ENCODE assay signal across 12 cellular contexts in the genomic region with DNA sequence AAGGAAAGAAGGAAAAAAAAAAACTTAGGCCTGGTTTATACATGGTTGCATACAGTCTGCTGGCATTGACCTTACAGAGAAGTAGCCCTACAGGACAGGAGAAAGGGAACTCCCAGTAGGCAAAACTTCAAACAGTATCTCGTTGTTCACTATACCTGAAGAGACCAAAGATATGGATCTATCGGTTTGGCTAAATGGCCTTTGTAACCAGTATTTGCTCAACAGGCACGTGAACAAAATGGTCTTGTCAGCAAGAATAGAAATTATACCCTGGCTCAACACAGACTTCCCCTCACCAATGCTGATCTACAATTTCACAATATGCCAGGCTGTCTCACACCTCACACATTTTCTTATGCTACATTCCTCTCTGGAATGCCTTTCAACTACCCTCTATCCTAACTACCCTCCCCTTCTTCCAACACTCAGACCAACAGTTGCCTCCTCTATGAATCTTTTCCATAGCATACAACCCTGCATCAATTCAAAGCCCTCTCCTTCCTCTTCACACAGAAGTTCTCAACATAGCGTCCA. TPM values are rescaled to one million over a fixed set of nuclear protein-coding genes. Genes with fewer than 3 reads are reported as not detected.
DNase-seq lines count a peak whose midpoint lies in the region; ATAC-seq and TF ChIP-seq lines count a peak whose summit lies in the region.
"Had no signal": no experiment of that assay in that cellular context is flagged by ENCODE, and none has a peak within 500 bp of the region (broad histone marks: within the 10 kb centered on the region; RNA-seq: fewer than 3 reads in every experiment).

No MANE protein-coding gene starts in this region.

- peaks cover 14% of the 10 kb centered on the region for H3K4me1 ChIP-seq in upper lobe of right lung

- no peaks in the 10 kb centered on the region for H3K36me3 Mint-ChIP-seq in T-helper 17 cell (ENCODE audit: low read depth)

- H3K36me3 ChIP-seq in upper lobe of right lung = no peaks in the 10 kb centered on the region

- no peak overlapping the region for H3K4me3 ChIP-seq in upper lobe of right lung
- H3K4me3 ChIP-seq: body of pancreas had no signal

- no peak overlapping the region for H3K4me3 Mint-ChIP-seq in T-helper 17 cell
- H3K4me3 Mint-ChIP-seq: activated CD4-positive, alpha-beta memory T cell treated with anti-CD3 and anti-CD28 coated beads for 36 hours had no signal

- no peak for TF ChIP-seq CTCF in upper lobe of right lung (IDR thresholded peaks at IDR 0.05)

- no peaks in the 10 kb centered on the region for H3K27me3 ChIP-seq in upper lobe of right lung
- H3K27me3 ChIP-seq: body of pancreas had no signal

- H3K27ac Mint-ChIP-seq in T-helper 17 cell = peak overlapping the region; percentile 59
- H3K27ac Mint-ChIP-seq: activated CD4-positive, alpha-beta memory T cell treated with anti-CD3 and anti-CD28 coated beads for 36 hours had no signal

- DNase-seq in SIG-M5 treated with dmso at 0.1 percent for 504 hours (lab: John Stamatoyannopoulos, UW; ENCODE audit: unreplicated experiment) = peak; percentile 13
- no peak for DNase-seq in SIG-M5 (lab: John Stamatoyannopoulos, UW)
- DNase-seq in T-helper 17 cell = no peak
- peak; percentile 17 for DNase-seq in iris pigment epithelial cell (ENCODE audit: low read depth)
- DNase-seq in renal cortical epithelial cell (ENCODE audit: low read depth) = peak; percentile 32
- DNase-seq in NCI-H1930 (lab: John Stamatoyannopoulos, UW) = no peak
- DNase-seq in upper lobe of right lung = no peak
- DNase-seq: activated CD4-positive, alpha-beta memory T cell treated with anti-CD3 and anti-CD28 coated beads for 36 hours; body of pancreas; NCI-H524; substantia nigra had no signal

- no peaks in the 10 kb centered on the region for H3K9me3 ChIP-seq in T-helper 17 cell (ENCODE audit: control insufficient read depth, low read length, poor library complexity, severe bottlenecking)
- H3K9me3 ChIP-seq in upper lobe of right lung = no peaks in the 10 kb centered on the region
- H3K9me3 ChIP-seq: body of pancreas had no signal

- H3K27ac ChIP-seq in upper lobe of right lung = no peak overlapping the region
- H3K27ac ChIP-seq: body of pancreas had no signal

- intact Hi-C loops in upper lobe of right lung (cut with DNase I) = no loop called here

- H3K27me3 Mint-ChIP-seq in T-helper 17 cell = no peaks in the 10 kb centered on the region
- H3K27me3 Mint-ChIP-seq: activated CD4-positive, alpha-beta memory T cell treated with anti-CD3 and anti-CD28 coated beads for 36 hours had no signal

- H3K4me1 Mint-ChIP-seq in T-helper 17 cell = peaks cover 31% of the 10 kb centered on the region

- no peak for ATAC-seq in T-helper 17 cell
- no peak for ATAC-seq in HG03097 (IDR thresholded peaks at IDR 0.05; ENCODE audit: low FRiP score, unreplicated experiment)
- no peak for ATAC-seq in upper lobe of right lung
- ATAC-seq: body of pancreas had no signal

RNA-seq across cellular contexts. Expression of gene HYCC2, which starts 13.7 kb away (rescaled TPM):
- total RNA-seq in T-helper 17 cell (10 to 100 TPM; 29.4 to 36.5 TPM), renal cortical epithelial cell (10.9 and 17.1 TPM in 2 replicates), upper lobe of right lung (32.9 TPM)

RNA-seq across cellular contexts. Expression of gene NDUFB3, which starts 14.0 kb away (rescaled TPM):
- total RNA-seq in T-helper 17 cell (10 to 100 TPM; 23.7 to 33.8 TPM), renal cortical epithelial cell (103 and 115 TPM in 2 replicates), upper lobe of right lung (68.2 TPM)

RNA-seq across cellular contexts. Expression of gene CFLAR, which starts 58.2 kb away (rescaled TPM):
- 100 to 1,000 TPM; 221 to 223 TPM for total RNA-seq in T-helper 17 cell
- 253 and 297 TPM in 2 replicates for total RNA-seq in renal cortical epithelial cell
- 316 TPM for total RNA-seq in upper lobe of right lung

Comparison
In these comparisons a context has a peak if more than half of its experiments do, and no peak if none do; other contexts are left out.
1. DNase-seq: peak in SIG-M5 treated with dmso at 0.1 percent for 504 hours (single experiment), iris pigment epithelial cell (single experiment) and renal cortical epithelial cell (single experiment); none in SIG-M5 (single experiment), T-helper 17 cell (0 of 3), NCI-H1930 (0 of 2) and upper lobe of right lung (single experiment).